ENCODE assay signal across 8 cellular contexts in genomic region chr7:23181684-23182553, GRCh38. TPM values are rescaled to one million over a fixed set of nuclear protein-coding genes. Genes with fewer than 3 reads are reported as not detected.
DNase-seq lines count a peak whose midpoint lies in the region; ATAC-seq, FAIRE-seq and TF ChIP-seq lines count a peak whose summit lies in the region.

NUP42 (plus strand) TSS chr7:23182048; CDS start chr7:23182086, 38 bp downstream.

- peaks cover 8% of the 10 kb centered on the region for H3K79me2 ChIP-seq in trophoblast cell (ENCODE audit: control insufficient read depth, insufficient read depth, low read length, poor library complexity)

- TF ChIP-seq EP300 in transverse colon (IDR thresholded peaks at IDR 0.05; ENCODE audit: low read depth): no peak

- CTCF ChIA-PET in T-cell (lab: Charles Lee): interaction anchor here (0.6 to 3.3 kb wide), 11 partner anchors 9 to 1673 kb away, joined by 3 to 21 read pairs (median 5); no protein-coding TSS in a partner anchor

- H3K9me3 ChIP-seq in trophoblast cell (ENCODE audit: insufficient read depth, low read depth, low read length) (no peaks in the 10 kb centered on the region), transverse colon (no peaks in the 10 kb centered on the region)

- ATAC-seq in HG02840 (IDR thresholded peaks at IDR 0.05; ENCODE audit: low FRiP score, unreplicated experiment) (peak; percentile 97), T-cell (replicated peaks in 1 of 4) (peak; percentile 94 to 97 (median 96))

- H3K9me3 Mint-ChIP-seq in T-cell: no peaks in the 10 kb centered on the region

- H4K8ac ChIP-seq in trophoblast cell (ENCODE audit: low read depth, low read length): peak within 1 kb of the TSS; percentile 82

- WGBS in adipose tissue, 3 donors: 0 to 1% (median 0%) methylated on average over 63 of the region's 63 CpGs
- WGBS in trophoblast cell (ENCODE audit: extremely low coverage, insufficient coverage, insufficient read length): no CpG with 5 or more reads among the region's 63 CpGs
- WGBS in transverse colon (ENCODE audit: low coverage in 1 of 2), 2 donors: 0% methylated on average over 1 to 56 of the region's 63 CpGs

- H3K9ac ChIP-seq in trophoblast cell (ENCODE audit: low read length): peak within 1 kb of the TSS; percentile 84

- no peak within 1 kb of the TSS for H3K27ac ChIP-seq in adipose tissue (ENCODE audit: low read depth, low read length)
- peak within 1 kb of the TSS; percentile 69 for H3K27ac ChIP-seq in trophoblast cell (ENCODE audit: low read depth, low read length)
- H3K27ac ChIP-seq in transverse colon: peak within 1 kb of the TSS; percentile 96 to 97 (median 96)

- H3K36me3 ChIP-seq in trophoblast cell (ENCODE audit: control insufficient read depth in 1 of 2, insufficient read depth in 2 of 2, low read length in 2 of 2): peaks cover 0 to 5% of the 10 kb centered on the region in 2 experiments
- H3K36me3 ChIP-seq in transverse colon: peaks cover 0 to 16% (median 8%) of the 10 kb centered on the region in 4 donors

- H2BK120ac ChIP-seq in trophoblast cell (ENCODE audit: insufficient read depth, low read length, poor library complexity): no peak within 1 kb of the TSS

- H3K4me1 ChIP-seq in trophoblast cell (ENCODE audit: control insufficient read depth in 1 of 2, insufficient read depth in 2 of 2, low read length in 2 of 2) (peaks cover 4 to 7% of the 10 kb centered on the region in 2 experiments), transverse colon (peaks cover 8 to 30% (median 16%) of the 10 kb centered on the region in 4 donors)

- in situ Hi-C loops in transverse colon (cut with MboI; ENCODE audit: low pct_ligation_motif_present in 1 of 4, low pct_unique_long_range_greater_than_20kb in 1 of 4, low sequenced_read_pairs in 3 of 4): loop anchor here in 2 of 4 donors (10.0 kb wide), 2 partner anchors 77 to 113 kb away; partner anchors contain the start of genes KLHL7 (in 2 of the 2) and MALSU1 (in 1 of the 2)

- peak within 1 kb of the TSS; percentile 34 for H3K14ac ChIP-seq in trophoblast cell (ENCODE audit: low read length)

- intact Hi-C loops in cardiac septum (cut with DNase I): loop anchor here (2.0 kb wide), 1 partner anchor 77 kb away; the partner anchor contains the start of gene KLHL7
- intact Hi-C loops in transverse colon (cut with DNase I; ENCODE audit: low total_unique reads): loop anchor here (5.0 to 10.0 kb wide), 2 partner anchors 63 to 75 kb away; partner anchors contain the start of genes GPNMB and KLHL7

- H2BK12ac ChIP-seq in trophoblast cell (ENCODE audit: low read length): no peak within 1 kb of the TSS

- peak within 1 kb of the TSS; percentile 29 for H4K91ac ChIP-seq in trophoblast cell (ENCODE audit: low read depth, low read length)

- peaks cover 37 to 50% (median 40%) of the 10 kb centered on the region in 3 donors for H3K4me1 Mint-ChIP-seq in T-cell

- no peak within 1 kb of the TSS for H3K23ac ChIP-seq in trophoblast cell (ENCODE audit: low read length)

- H3K27me3 ChIP-seq in trophoblast cell (ENCODE audit: insufficient read depth, low read length) (no peaks in the 10 kb centered on the region), transverse colon (no peaks in the 10 kb centered on the region)

- H2BK5ac ChIP-seq in trophoblast cell (ENCODE audit: low read depth, low read length, poor library complexity): peak within 1 kb of the TSS; percentile 13

- peak within 1 kb of the TSS; percentile 31 for H3K18ac ChIP-seq in trophoblast cell (ENCODE audit: low read length)

- POLR2A ChIA-PET in T-cell (lab: Charles Lee): interaction anchor here (0.5 to 1.0 kb wide), 6 partner anchors 76 to 1829 kb away, joined by 3 to 5 read pairs (median 4); partner anchors contain the start of gene KLHL7 (in 2 of the 2)

- TF ChIP-seq CTCF in transverse colon (IDR thresholded peaks at IDR 0.05): no peak

- peak within 1 kb of the TSS; percentile 78 for H3K4ac ChIP-seq in trophoblast cell (ENCODE audit: low read depth, low read length)

- FAIRE-seq in GM12891 (lab: Jason Lieb, UNC): peak; percentile 99

- peak within 1 kb of the TSS; percentile 47 for H2AFZ ChIP-seq in trophoblast cell (ENCODE audit: insufficient read depth, low read length, poor library complexity)

- peak; percentile 67 for DNase-seq in GM12891 (ENCODE audit: insufficient read length, low spot score)
- peak; percentile 93 for DNase-seq in NCI-H1436 treated with DMSO at 0.1 percent for 48 hours (lab: John Stamatoyannopoulos, UW)
- peak; percentile 87 to 95 (median 92) for DNase-seq in T-cell
- peak; percentile 97 for DNase-seq in cardiac septum (ENCODE audit: low spot score)
- peak; percentile 99 for DNase-seq in trophoblast cell
- peak; percentile 97 for DNase-seq in transverse colon

- peak; percentile 94 for TF ChIP-seq POLR2A in GM12891 (IDR thresholded peaks at IDR 0.05; ENCODE audit: low read depth, low read length)
- TF ChIP-seq POLR2A in transverse colon (IDR thresholded peaks at IDR 0.05): peak; percentile 84

- peak within 1 kb of the TSS; percentile 63 for H4K12ac ChIP-seq in trophoblast cell (ENCODE audit: low read depth, low read length)

- peak within 1 kb of the TSS; percentile 78 for H3K4me2 ChIP-seq in trophoblast cell (ENCODE audit: low read length)

- H3K4me3 Mint-ChIP-seq in T-cell: peak within 1 kb of the TSS; percentile 93 to 98 (median 95)

- no peaks in the 10 kb centered on the region for H3K27me3 Mint-ChIP-seq in T-cell

- H3K4me3 ChIP-seq in trophoblast cell (ENCODE audit: low read depth, low read length) (peak within 1 kb of the TSS; percentile 92), transverse colon (peak within 1 kb of the TSS; percentile 71 to 90 (median 83))

- peaks cover 3% of the 10 kb centered on the region for H3K79me1 ChIP-seq in trophoblast cell (ENCODE audit: low read length)

- peaks cover 2% of the 10 kb centered on the region for H3K36me3 Mint-ChIP-seq in T-cell

- no peak within 1 kb of the TSS for H2AK5ac ChIP-seq in trophoblast cell (ENCODE audit: low read length)

- peak within 1 kb of the TSS; percentile 97 for H3K27ac Mint-ChIP-seq in T-cell

TF ChIP-seq in GM12891, 5 proteins besides CTCF, POLR2A, EP300 and RAD21:
- TF ChIP-seq SPI1 (IDR thresholded peaks at IDR 0.05; ENCODE audit: low read depth, low read length): no peak
- TF ChIP-seq TAF1 (IDR thresholded peaks at IDR 0.05; ENCODE audit: low read depth, low read length): peak; percentile 74
- TF ChIP-seq POLR2AphosphoS5 (IDR thresholded peaks at IDR 0.05; ENCODE audit: low read depth, low read length): peak; percentile 90
- no peak for TF ChIP-seq POU2F2 (IDR thresholded peaks at IDR 0.05; ENCODE audit: low read depth, low read length)

RNA-seq across cellular contexts. Expression of gene NUP42, which starts in this region (rescaled TPM):
- polyA plus RNA-seq in GM12891 (2012; ENCODE audit: low read depth, missing spikeins): 54.9 TPM
- total RNA-seq in T-cell: 10 to 100 TPM; 17.5 to 38.9 (median 31.9) TPM
- polyA plus RNA-seq in adipose tissue: 10 to 100 TPM; 10.3 to 19.0 (median 16.6) TPM
- 24.0 TPM for total RNA-seq in cardiac septum
- polyA plus RNA-seq in trophoblast cell (2013): 15.1 and 16.5 TPM in 2 replicates
- total RNA-seq in transverse colon: 10 to 100 TPM; 27.6 to 47.0 (median 38.3) TPM
